8 cellular contexts compared by ENCODE assay signal in the genomic region with DNA sequence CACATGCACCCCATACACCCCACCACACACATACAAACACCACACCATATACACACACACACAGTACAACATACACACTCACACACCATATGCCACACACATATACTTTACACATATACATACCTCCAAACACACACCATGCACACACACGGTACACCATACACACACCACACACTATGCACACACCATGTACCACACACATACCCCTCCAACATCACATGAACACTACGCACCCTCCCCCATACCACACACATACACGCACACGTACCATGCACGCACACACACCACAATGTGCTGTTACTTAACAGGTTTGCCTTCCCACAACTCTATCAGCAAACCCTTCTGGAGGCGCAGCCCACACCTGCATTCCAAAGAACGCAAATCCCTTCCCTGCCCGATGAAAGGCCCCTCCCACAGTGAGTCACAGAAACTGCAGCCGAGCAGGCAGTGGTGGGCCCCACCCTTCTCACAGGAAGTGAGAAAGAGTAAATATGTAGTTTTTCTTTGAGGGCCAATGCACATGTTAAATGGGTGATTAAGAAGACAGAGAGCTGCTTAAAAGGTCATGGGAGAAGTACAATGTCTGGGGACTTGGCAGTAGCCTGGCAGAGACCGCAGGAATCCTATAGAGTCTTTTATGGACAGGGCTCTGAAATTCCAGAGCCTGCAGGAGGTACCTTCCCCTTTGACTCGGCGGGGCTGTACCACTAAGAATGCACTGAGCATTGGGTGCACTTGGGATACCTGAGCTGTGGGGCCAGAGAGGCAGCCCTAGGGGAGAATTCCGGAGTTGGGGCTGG. TPM values are rescaled to one million over a fixed set of nuclear protein-coding genes. Genes with fewer than 3 reads are reported as not detected.
DNase-seq lines count a peak whose midpoint lies in the region; ATAC-seq and TF ChIP-seq lines count a peak whose summit lies in the region.

No MANE protein-coding gene starts in this region.

- H3K9me3 ChIP-seq in iPS-15b (ENCODE audit: control insufficient read depth, insufficient read depth, low read length) = no peaks in the 10 kb centered on the region

- ATAC-seq in GM19468 (IDR thresholded peaks at IDR 0.05; ENCODE audit: extremely low read depth, unreplicated experiment) (peak; percentile 82), HG03571 (IDR thresholded peaks at IDR 0.05; ENCODE audit: unreplicated experiment) (peak; percentile 90), SK-N-SH treated with all-trans-retinoic acid at 6 μM for 48 hours (peak; percentile 67)
- ATAC-seq in activated naive CD8-positive, alpha-beta T cell treated with anti-CD3 and anti-CD28 coated beads, Interleukin-2, amount 50 U/mL, for 24 hours = peak; percentile 86

- intact Hi-C loops in dorsolateral prefrontal cortex (cut with DNase I) = no loop called here

- H3K9me3 Mint-ChIP-seq in activated naive CD8-positive, alpha-beta T cell treated with anti-CD3 and anti-CD28 coated beads, Interleukin-2, amount 50 U/mL, for 24 hours = no peaks in the 10 kb centered on the region

- no peak overlapping the region for H3K27ac ChIP-seq in dorsolateral prefrontal cortex

- TF ChIP-seq CTCF in dorsolateral prefrontal cortex (IDR thresholded peaks at IDR 0.05 in 54 of 56, conservative IDR thresholded peaks at IDR 0.05 in 2 of 56; ENCODE audit: low read depth in 1 of 56, partially characterized antibody in 56 of 56) = no peak

- H3K4me3 ChIP-seq in iPS-15b (ENCODE audit: low read depth, low read length) (peak overlapping the region; percentile 18), dorsolateral prefrontal cortex (no peak overlapping the region)

- H3K4me1 Mint-ChIP-seq in activated naive CD8-positive, alpha-beta T cell treated with anti-CD3 and anti-CD28 coated beads, Interleukin-2, amount 50 U/mL, for 24 hours = peaks cover 27% of the 10 kb centered on the region

- H3K27me3 ChIP-seq in iPS-15b (ENCODE audit: control insufficient read depth, insufficient read depth, low read length) (no peaks in the 10 kb centered on the region), dorsolateral prefrontal cortex (peaks cover 0 to 12% (median 0%) of the 10 kb centered on the region in 45 donors)

- DNase-seq in COLO829 (ENCODE audit: low spot score) (peak; percentile 82), dorsolateral prefrontal cortex (no peak)
- peak; percentile 86 for DNase-seq in activated naive CD8-positive, alpha-beta T cell treated with anti-CD3 and anti-CD28 coated beads, Interleukin-2, amount 50 U/mL, for 24 hours
- peak; percentile 63 to 75 for DNase-seq in stimulated activated CD4-positive, alpha-beta T cell treated with anti-CD3 and anti-CD28 coated beads, Interleukin-1b, Interleukin-23, amount 100 ng/mL, for 4 hours (ENCODE audit: low read depth in 2 of 2)

- no peaks in the 10 kb centered on the region for H3K36me3 Mint-ChIP-seq in activated naive CD8-positive, alpha-beta T cell treated with anti-CD3 and anti-CD28 coated beads, Interleukin-2, amount 50 U/mL, for 24 hours (ENCODE audit: low read depth)

- H3K36me3 ChIP-seq in iPS-15b (ENCODE audit: control insufficient read depth, insufficient read depth, low read length) = no peaks in the 10 kb centered on the region

- no peaks in the 10 kb centered on the region for H3K27me3 Mint-ChIP-seq in activated naive CD8-positive, alpha-beta T cell treated with anti-CD3 and anti-CD28 coated beads, Interleukin-2, amount 50 U/mL, for 24 hours

- peaks cover 29% of the 10 kb centered on the region for H3K4me1 ChIP-seq in iPS-15b (ENCODE audit: control insufficient read depth, insufficient read depth, low read length)

- H3K27ac Mint-ChIP-seq in activated naive CD8-positive, alpha-beta T cell treated with anti-CD3 and anti-CD28 coated beads, Interleukin-2, amount 50 U/mL, for 24 hours = no peak overlapping the region

- no peak overlapping the region for H3K9ac ChIP-seq in iPS-15b (ENCODE audit: low read depth, low read length)

- H3K4me3 Mint-ChIP-seq in activated naive CD8-positive, alpha-beta T cell treated with anti-CD3 and anti-CD28 coated beads, Interleukin-2, amount 50 U/mL, for 24 hours = no peak overlapping the region

TF ChIP-seq in SK-N-SH treated with all-trans-retinoic acid at 6 μM for 48 hours, 23 proteins besides CTCF, POLR2A, EP300 and RAD21:
- TF ChIP-seq ZNF70 (CRISPR knock-in tag; IDR thresholded peaks at IDR 0.05) = no peak
- no peak for TF ChIP-seq RARB (CRISPR knock-in tag; IDR thresholded peaks at IDR 0.05)
- TF ChIP-seq GLIS3 (CRISPR knock-in tag; IDR thresholded peaks at IDR 0.05) = no peak
- TF ChIP-seq ZC3H10 (CRISPR knock-in tag; IDR thresholded peaks at IDR 0.05) = no peak
- TF ChIP-seq ISL1 (CRISPR knock-in tag; IDR thresholded peaks at IDR 0.05) = no peak
- no peak for TF ChIP-seq OSR1 (CRISPR knock-in tag; IDR thresholded peaks at IDR 0.05)
- no peak for TF ChIP-seq TOX (CRISPR knock-in tag; IDR thresholded peaks at IDR 0.05; ENCODE audit: borderline replicate concordance)
- TF ChIP-seq ZFP30 (CRISPR knock-in tag; IDR thresholded peaks at IDR 0.05) = no peak
- no peak for TF ChIP-seq CSDC2 (CRISPR knock-in tag; IDR thresholded peaks at IDR 0.05)
TF ChIP-seq in SK-N-SH treated with all-trans-retinoic acid at 6 μM for 48 hours: peak in this region for 0.

RNA-seq across cellular contexts. Expression of a gene that starts 34.1 kb away (rescaled TPM):
- total RNA-seq in dorsolateral prefrontal cortex = 100 to 1,000 TPM in 20 of 120 experiments, 10 to 100 TPM in 100; 41.2 to 336 (median 78.7) TPM

Comparison
In these comparisons a context has a peak if more than half of its experiments do, and no peak if none do; other contexts are left out.
1. DNase-seq: peak in COLO829 (single experiment), activated naive CD8-positive, alpha-beta T cell treated with anti-CD3 and anti-CD28 coated beads, Interleukin-2, amount 50 U/mL, for 24 hours (single experiment) and stimulated activated CD4-positive, alpha-beta T cell treated with anti-CD3 and anti-CD28 coated beads, Interleukin-1b, Interleukin-23, amount 100 ng/mL, for 4 hours (2 of 2); none in dorsolateral prefrontal cortex (0 of 10).
2. Peak in every context shown above with its lines, with median percentiles within 50 percentile points of each other: ATAC-seq.